7 cellular contexts compared by ENCODE assay signal in the genomic region with DNA sequence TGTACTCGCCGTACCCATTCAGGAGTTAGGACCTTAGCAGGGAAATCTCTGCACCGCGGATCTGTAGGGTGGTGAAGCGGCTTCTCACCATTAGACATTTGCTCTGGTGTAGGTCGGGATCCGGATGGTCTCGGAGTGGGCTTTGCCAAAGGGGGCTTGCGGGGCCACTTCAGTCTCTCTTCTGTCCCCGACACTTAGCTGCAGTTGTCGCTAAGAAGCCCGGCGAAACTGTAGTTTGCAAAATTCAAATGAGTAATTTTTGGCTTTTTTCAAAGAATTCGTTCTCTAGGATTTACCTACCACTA. TPM values are rescaled to one million over a fixed set of nuclear protein-coding genes. Genes with fewer than 3 reads are reported as not detected.
DNase-seq lines count a peak whose midpoint lies in the region; ATAC-seq and TF ChIP-seq lines count a peak whose summit lies in the region.

No MANE protein-coding gene starts in this region.

- ATAC-seq in GM21619 (IDR thresholded peaks at IDR 0.05; ENCODE audit: unreplicated experiment) (no peak), left colon (no peak)

- H3K36me3 ChIP-seq in GM23248 (ENCODE audit: low read depth): no peaks in the 10 kb centered on the region
- H3K36me3 ChIP-seq in SJSA1: peaks cover 7% of the 10 kb centered on the region

- DNase-seq in GM23248 (no peak), SJSA1 (ENCODE audit: low read depth in 1 of 2, low spot score in 2 of 2) (no peak), foreskin fibroblast (no peak), activated gamma-delta T cell (lab: John Stamatoyannopoulos, UW) (no peak), left colon (no peak)

- H3K4me1 ChIP-seq in GM23248 (ENCODE audit: insufficient read depth) (peaks cover 7% of the 10 kb centered on the region; the same call in 1 of the 2 replicates), SJSA1 (replicated peaks) (peaks cover 11% of the 10 kb centered on the region)

- H3K27me3 ChIP-seq in GM23248 (replicated peaks; ENCODE audit: insufficient read depth) (no peaks in the 10 kb centered on the region), SJSA1 (replicated peaks) (no peaks in the 10 kb centered on the region)

- H3K4me3 ChIP-seq in GM23248 (peak overlapping the region; percentile 99), SJSA1 (peak overlapping the region; percentile 83), foreskin fibroblast (ENCODE audit: low read depth in 1 of 2, low read length in 2 of 2) (peak overlapping the region; percentile 64 to 98), skin epidermis (peak overlapping the region; percentile 51 to 93 (median 77))

- H3K9ac ChIP-seq in GM23248: peak overlapping the region; percentile 95

- H3K4me2 ChIP-seq in GM23248 (ENCODE audit: unreplicated experiment): peak overlapping the region; percentile 94

- peaks cover 65% of the 10 kb centered on the region for H3K79me2 ChIP-seq in GM23248 (ENCODE audit: insufficient read depth)

- 0% methylated on average over 14 of the region's 14 CpGs for WGBS in GM23248 (ENCODE audit: low coverage in 1 of 2, low lambda C conversion rate in 2 of 2, missing lambda C conversion rate in 2 of 2), 2 experiments

- H3K9me3 ChIP-seq in GM23248 (ENCODE audit: low read depth) (no peaks in the 10 kb centered on the region), SJSA1 (replicated peaks) (no peaks in the 10 kb centered on the region)

- intact Hi-C loops in left colon (cut with DNase I, micrococcal nuclease): no loop called here

- TF ChIP-seq CTCF in foreskin fibroblast (IDR thresholded peaks at IDR 0.05; ENCODE audit: low read depth, low read length): no peak

- H3K9me2 ChIP-seq in GM23248 (ENCODE audit: insufficient read depth): no peaks in the 10 kb centered on the region

- H3F3A ChIP-seq in GM23248 (ENCODE audit: insufficient read depth): no peaks in the 10 kb centered on the region

- in situ Hi-C loops in GM23248 (cut with MboI): no loop called here

- no peaks in the 10 kb centered on the region for H4K20me1 ChIP-seq in GM23248 (ENCODE audit: insufficient read depth)

- H3K27ac ChIP-seq in GM23248: peak overlapping the region; percentile 62
- H3K27ac ChIP-seq in SJSA1: peak overlapping the region; percentile 84
- H3K27ac ChIP-seq in skin epidermis: peak overlapping the region; percentile 53 to 93 (median 82)

- peak overlapping the region; percentile 97 for H2AFZ ChIP-seq in GM23248

RNA-seq across cellular contexts. Expression of a gene that starts 0.4 kb away (rescaled TPM):
- total RNA-seq in GM23248 (2014; rRNA removed; shearing (Covaris generic)): 8.0 and 9.7 TPM in 2 replicates
- 7.7 and 7.8 TPM in 2 replicates for polyA plus RNA-seq in GM23248 (2016; fragmentation: Nextera tagmentation; extraction: Ambion mirVana)
- total RNA-seq in SJSA1 (2014; rRNA removed; shearing (Covaris generic)): 15.0 and 19.3 TPM in 2 replicates
- total RNA-seq in left colon: 10 to 100 TPM; 14.2 to 14.4 TPM

RNA-seq across cellular contexts. Expression of a gene that starts 0.5 kb away (rescaled TPM):
- total RNA-seq in GM23248 (2014; rRNA removed; shearing (Covaris generic)): 4.2 and 8.0 TPM in 2 replicates
- 5.3 and 5.5 TPM in 2 replicates for polyA plus RNA-seq in GM23248 (2016; fragmentation: Nextera tagmentation; extraction: Ambion mirVana)
- 9.1 and 12.8 TPM in 2 replicates for total RNA-seq in SJSA1 (2014; rRNA removed; shearing (Covaris generic))
- 10 to 100 TPM; 10.2 to 16.9 TPM for total RNA-seq in left colon
